In the genomic region with DNA sequence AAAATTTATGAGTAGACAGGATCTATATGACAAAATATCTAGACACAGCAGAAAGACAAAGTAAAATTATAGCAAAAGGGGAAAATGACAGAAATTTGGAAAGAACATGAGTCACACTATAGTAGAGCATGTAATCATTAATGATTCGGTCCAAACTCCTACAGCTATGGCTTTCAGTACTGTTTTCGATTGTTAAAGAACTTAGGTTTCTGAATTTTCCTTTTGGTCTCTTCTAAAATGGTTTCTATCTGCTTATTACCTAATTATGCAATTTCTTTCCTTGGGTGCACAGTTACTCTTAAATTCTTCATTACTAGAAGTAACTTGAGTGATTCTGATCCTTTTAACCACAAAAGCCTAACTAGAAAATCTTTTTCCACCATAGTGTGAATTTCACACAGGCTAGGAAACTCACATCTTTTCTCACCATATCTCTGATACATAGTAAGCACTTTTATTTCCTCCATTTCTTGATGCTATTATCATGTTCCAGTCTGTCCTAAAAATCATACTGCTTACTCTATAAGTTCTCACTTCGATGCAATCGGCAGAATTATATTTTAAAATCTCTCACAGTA, we compare ENCODE assay signal across 14 cellular contexts.
DNase-seq lines count a peak whose midpoint lies in the region; ATAC-seq lines count a peak whose summit lies in the region.
"Had no signal": no experiment of that assay in that cellular context is flagged by ENCODE, and none has a peak within 500 bp of the region (broad histone marks: within the 10 kb centered on the region; RNA-seq: fewer than 3 reads in every experiment).

No MANE protein-coding gene starts in this region.

- DNase-seq in GDM1 (lab: John Stamatoyannopoulos, UW) (no peak), OCI-M2 (lab: John Stamatoyannopoulos, UW; ENCODE audit: unreplicated experiment) (no peak), NCI-H510A (lab: John Stamatoyannopoulos, UW) (no peak), hepatic stellate cell (ENCODE audit: low spot score) (no peak)
- DNase-seq: activated CD8-positive, alpha-beta memory T cell treated with anti-CD3 and anti-CD28 coated beads, Interleukin-2, amount 10 ng/mL, durations not matched to agents 7 days and 5 days; colonic mucosa; NCI-H345; right lobe of liver; thyroid gland had no signal

- ATAC-seq in GM18502 (IDR thresholded peaks at IDR 0.05; ENCODE audit: poor library complexity, unreplicated experiment) (peak; percentile 82), GM19455 (IDR thresholded peaks at IDR 0.05; ENCODE audit: unreplicated experiment) (peak; percentile 71), HG02763 (IDR thresholded peaks at IDR 0.05; ENCODE audit: unreplicated experiment) (peak; percentile 91), HG03432 (IDR thresholded peaks at IDR 0.05; ENCODE audit: unreplicated experiment) (peak; percentile 94)
- ATAC-seq: A549; activated CD8-positive, alpha-beta memory T cell treated with anti-CD3 and anti-CD28 coated beads, Interleukin-2, amount 10 ng/mL, durations not matched to agents 7 days and 5 days; right lobe of liver had no signal
